11 cellular contexts compared by ENCODE assay signal in the genomic region with DNA sequence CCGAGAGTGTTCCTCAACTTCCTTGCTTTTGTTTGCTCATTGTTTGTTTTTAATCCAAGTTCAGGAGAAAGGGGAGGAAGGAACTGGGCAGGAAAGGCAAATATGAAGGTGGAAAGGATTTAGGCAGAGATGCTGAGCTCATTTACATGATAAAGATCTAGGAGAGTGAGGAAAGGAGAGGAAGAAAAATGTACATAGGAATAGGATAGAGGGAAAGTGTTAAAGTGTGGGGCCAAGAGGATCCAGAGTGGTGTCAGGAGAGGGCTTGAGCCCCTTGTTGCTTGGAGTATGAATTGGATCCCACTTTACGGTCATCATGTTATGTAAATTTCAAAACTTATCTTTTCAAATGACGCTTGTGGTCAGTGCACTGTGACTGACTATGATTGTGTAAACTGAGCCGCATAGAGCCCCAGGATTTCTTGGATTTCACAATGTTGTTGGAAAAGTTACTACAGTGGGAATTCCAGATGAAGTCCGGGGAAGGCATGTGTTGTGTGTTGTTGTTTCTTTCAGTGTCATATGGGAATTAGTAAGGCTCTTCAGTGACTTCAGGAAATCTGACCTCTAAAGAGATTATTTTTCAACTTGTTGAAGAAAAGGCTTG. TPM values are rescaled to one million over a fixed set of nuclear protein-coding genes. Genes with fewer than 3 reads are reported as not detected.
DNase-seq lines count a peak whose midpoint lies in the region; ATAC-seq and TF ChIP-seq lines count a peak whose summit lies in the region.
"Had no signal": no experiment of that assay in that cellular context is flagged by ENCODE, and none has a peak within 500 bp of the region (broad histone marks: within the 10 kb centered on the region; RNA-seq: fewer than 3 reads in every experiment).

No MANE protein-coding gene starts in this region.

- in situ Hi-C loops in SK-MEL-5 (cut with HindIII; ENCODE audit: low pct_unique_long_range_greater_than_20kb, low sequenced_read_pairs): no loop called here

- DNase-seq in EH (ENCODE audit: low read depth) (peak; percentile 88), SK-MEL-5 (ENCODE audit: low read depth, low spot score) (peak; percentile 80), foreskin fibroblast (peak; percentile 84 to 88), sigmoid colon (peak; percentile 70), kidney glomerular epithelial cell (lab: John Stamatoyannopoulos, UW) (no peak)
- DNase-seq in stimulated activated CD4-positive, alpha-beta T cell treated with anti-CD3 and anti-CD28 coated beads, Interleukin-2, amount 100 ng/mL, for 48 hours: no peak
- no peak for DNase-seq in activated CD4-positive, alpha-beta T cell treated with anti-CD3 and anti-CD28 coated beads, Interleukin-2, amount 50 U/mL, for 48 hours
- DNase-seq: DMS153, left colon had no signal

- peak overlapping the region; percentile 23 to 58 (median 36) for H3K27ac ChIP-seq in sigmoid colon

- H3K9me3 ChIP-seq in sigmoid colon: no peaks in the 10 kb centered on the region

- WGBS in sigmoid colon, 2 donors: 75 to 78% methylated on average over 5 of the region's 5 CpGs

- intact Hi-C loops in sigmoid colon (cut with DNase I): no loop called here

- no peak overlapping the region for H3K4me3 ChIP-seq in foreskin fibroblast (ENCODE audit: low read depth in 1 of 2, low read length in 2 of 2)
- H3K4me3 ChIP-seq in sigmoid colon: no peak overlapping the region

- H3K4me1 ChIP-seq in sigmoid colon: peaks cover 0 to 8% (median 4%) of the 10 kb centered on the region in 4 donors

- no peaks in the 10 kb centered on the region for H3K36me3 ChIP-seq in sigmoid colon

- no peak for TF ChIP-seq CTCF in foreskin fibroblast (IDR thresholded peaks at IDR 0.05; ENCODE audit: low read depth, low read length)
- TF ChIP-seq CTCF in sigmoid colon (IDR thresholded peaks at IDR 0.05): no peak

- ATAC-seq in GM18909 (IDR thresholded peaks at IDR 0.05; ENCODE audit: poor library complexity, unreplicated experiment): no peak
- ATAC-seq: HCT116, left colon had no signal

- TF ChIP-seq POLR2A in sigmoid colon (IDR thresholded peaks at IDR 0.05): no peak

- TF ChIP-seq EP300 in sigmoid colon (IDR thresholded peaks at IDR 0.05): peak in 1 of 4 donors; percentile 4

- H3K27me3 ChIP-seq in sigmoid colon: no peaks in the 10 kb centered on the region

RNA-seq across cellular contexts. Expression of gene PLD1, which starts 15.0 kb away (rescaled TPM):
- 87.7 and 92.2 TPM in 2 replicates for total RNA-seq in SK-MEL-5 (2014; rRNA removed; shearing (Covaris generic))
- 45.2 and 60.4 TPM in 2 replicates for polyA plus RNA-seq in SK-MEL-5 (2015; cell fraction: cytosol; rRNA removed)
- polyA plus RNA-seq in SK-MEL-5 (2015; cell fraction: nucleus; rRNA removed): 85.3 and 118 TPM in 2 replicates
- 10 to 100 TPM in 2 of 4 donors, 1 to 10 TPM in 2; 8.6 to 19.9 (median 10.8) TPM for total RNA-seq in sigmoid colon
- 10 to 100 TPM; 12.2 to 24.3 (median 16.2) TPM for polyA plus RNA-seq in sigmoid colon

RNA-seq across cellular contexts. Expression of gene TMEM212, which starts 17.8 kb away (rescaled TPM):
- total RNA-seq in SK-MEL-5 (2014; rRNA removed; shearing (Covaris generic)): not detected in 2 replicates
- polyA plus RNA-seq in SK-MEL-5 (2015; cell fraction: cytosol; rRNA removed): not detected in 2 replicates
- polyA plus RNA-seq in SK-MEL-5 (2015; cell fraction: nucleus; rRNA removed): not detected in 2 replicates
- total RNA-seq in sigmoid colon: not detected
- not detected for polyA plus RNA-seq in sigmoid colon
- total RNA-seq: left colon had no signal

Comparison
In these comparisons a context has a peak if more than half of its experiments do, and no peak if none do; other contexts are left out.
1. DNase-seq: peak in EH (single experiment), SK-MEL-5 (single experiment), foreskin fibroblast (2 of 2) and sigmoid colon (single experiment); none in kidney glomerular epithelial cell (single experiment), stimulated activated CD4-positive, alpha-beta T cell treated with anti-CD3 and anti-CD28 coated beads, Interleukin-2, amount 100 ng/mL, for 48 hours (0 of 2) and activated CD4-positive, alpha-beta T cell treated with anti-CD3 and anti-CD28 coated beads, Interleukin-2, amount 50 U/mL, for 48 hours (0 of 2).